8 cellular contexts compared by ENCODE assay signal in genomic region chr1:183590225-183591191, GRCh38. TPM values are rescaled to one million over a fixed set of nuclear protein-coding genes. Genes with fewer than 3 reads are reported as not detected.
A peak's percentile ranks its signal among the peaks of the same experiment; 100 is the strongest.
DNase-seq lines count a peak whose midpoint lies in the region; ATAC-seq and TF ChIP-seq lines count a peak whose summit lies in the region.

Gene NCF2 (minus strand): TSS chr1:183590459. CDS start chr1:183590329, 130 bp downstream.

- intact Hi-C loops in activated B cell treated with CpG ODN at 0.5 μM for 24 hours (cut with micrococcal nuclease) (loop anchor here (1.0 kb wide), 7 partner anchors 10 to 567 kb away; partner anchors contain the start of gene LAMC1), right cardiac atrium (cut with DNase I) (no loop called here)

- H3K4me1 ChIP-seq in right cardiac atrium (ENCODE audit: control insufficient read depth, insufficient read depth, low read length) = no peaks in the 10 kb centered on the region
- H3K4me1 ChIP-seq in SJCRH30 = no peaks in the 10 kb centered on the region

- POLR2A ChIA-PET in activated B cell treated with CpG ODN at 0.5 μM for 24 hours (lab: Charles Lee) = interaction anchor here (0.8 to 4.2 kb wide), 18 partner anchors 8 to 461 kb away, joined by 3 to 80 read pairs (median 8); partner anchors contain the start of genes ARPC5, SMG7 and TSEN15

- H3K36me3 Mint-ChIP-seq in activated B cell treated with CpG ODN at 0.5 μM for 24 hours (ENCODE audit: low read depth) = peaks cover 22% of the 10 kb centered on the region

- H3K27me3 ChIP-seq in right cardiac atrium (ENCODE audit: control insufficient read depth, insufficient read depth) (no peaks in the 10 kb centered on the region), SJCRH30 (no peaks in the 10 kb centered on the region)

- peaks cover 73% of the 10 kb centered on the region for H3K4me1 Mint-ChIP-seq in activated B cell treated with CpG ODN at 0.5 μM for 24 hours

- peaks cover 3% of the 10 kb centered on the region for H3K9me3 Mint-ChIP-seq in activated B cell treated with CpG ODN at 0.5 μM for 24 hours

- H3K9me3 ChIP-seq in right cardiac atrium (ENCODE audit: control insufficient read depth, low read length) = no peaks in the 10 kb centered on the region
- H3K9me3 ChIP-seq in SJCRH30 (replicated peaks) = no peaks in the 10 kb centered on the region

- CTCF ChIA-PET in activated B cell treated with CpG ODN at 0.5 μM for 24 hours (lab: Charles Lee) = interaction anchor here (1.2 to 3.2 kb wide), 2 partner anchors 11 to 22 kb away, joined by 4 to 24 read pairs; no protein-coding TSS in a partner anchor

- H3K27ac Mint-ChIP-seq in activated B cell treated with CpG ODN at 0.5 μM for 24 hours = peak within 1 kb of the TSS; percentile 92

- H3K27me3 Mint-ChIP-seq in activated B cell treated with CpG ODN at 0.5 μM for 24 hours = no peaks in the 10 kb centered on the region

- WGBS in right cardiac atrium = 81% methylated on average over 7 of the region's 7 CpGs

- no peaks in the 10 kb centered on the region for H3K36me3 ChIP-seq in SJCRH30

- TF ChIP-seq CTCF in activated B cell treated with CpG ODN at 0.5 μM for 24 hours (IDR thresholded peaks at IDR 0.05) (no peak), subcutaneous adipose tissue (IDR thresholded peaks at IDR 0.05; ENCODE audit: low read depth) (no peak)

- H3K27ac ChIP-seq in right cardiac atrium (ENCODE audit: low read length) (peak within 1 kb of the TSS; percentile 79), SJCRH30 (no peak within 1 kb of the TSS)

- DNase-seq in EH (ENCODE audit: low read depth) (peak; percentile 41), activated B cell treated with CpG ODN at 0.5 μM for 24 hours (peak; percentile 55), right cardiac atrium (no peak), SJCRH30 (no peak), inferior parietal cortex (ENCODE audit: extremely low spot score) (no peak)

- H3K4me3 ChIP-seq in right cardiac atrium (ENCODE audit: low read length) (peak within 1 kb of the TSS; percentile 8), SJCRH30 (no peak within 1 kb of the TSS)

- peak within 1 kb of the TSS; percentile 88 for H3K4me3 Mint-ChIP-seq in activated B cell treated with CpG ODN at 0.5 μM for 24 hours

- peak; percentile 79 for ATAC-seq in GM19438 (IDR thresholded peaks at IDR 0.05; ENCODE audit: low read depth, unreplicated experiment)
- peak; percentile 86 for ATAC-seq in HG03432 (IDR thresholded peaks at IDR 0.05; ENCODE audit: unreplicated experiment)
- ATAC-seq in activated B cell treated with CpG ODN at 0.5 μM for 24 hours (ENCODE audit: low read depth) = peak; percentile 78
- peak; percentile 76 to 80 for ATAC-seq in right cardiac atrium

RNA-seq across cellular contexts. Expression of gene NCF2, which starts in this region (rescaled TPM):
- total RNA-seq in activated B cell treated with CpG ODN at 0.5 μM for 24 hours = 101 TPM in 2 replicates
- 1 to 10 TPM; 3.3 to 6.4 (median 6.0) TPM for total RNA-seq in right cardiac atrium
- 1.4 TPM for polyA plus RNA-seq in right cardiac atrium
- total RNA-seq in subcutaneous adipose tissue = 100 to 1,000 TPM in 1 of 4 donors, 10 to 100 TPM in 3; 12.6 to 128 (median 36.2) TPM
- 0.25 and 0.55 TPM in 2 replicates for total RNA-seq in SJCRH30 (2014; rRNA removed; shearing (Covaris generic))

Comparison
In these comparisons a context has a peak if more than half of its experiments do, and no peak if none do; other contexts are left out.
1. DNase-seq: peak in EH (single experiment) and activated B cell treated with CpG ODN at 0.5 μM for 24 hours (single experiment); none in right cardiac atrium (0 of 3), SJCRH30 (0 of 2) and inferior parietal cortex (single experiment).
2. Peak in every context shown above with its lines, with median percentiles within 50 percentile points of each other: ATAC-seq.